29 cellular contexts compared by ENCODE assay signal in genomic region chr6:167744681-167745659, GRCh38.
DNase-seq lines count a peak whose midpoint lies in the region; ATAC-seq and TF ChIP-seq lines count a peak whose summit lies in the region.
"Had no signal": no experiment of that assay in that cellular context is flagged by ENCODE, and none has a peak within 500 bp of the region (broad histone marks: within the 10 kb centered on the region; RNA-seq: fewer than 3 reads in every experiment).

No MANE protein-coding gene starts in this region.

- CTCF ChIA-PET in activated CD4-positive, alpha-beta memory T cell treated with anti-CD3 and anti-CD28 coated beads for 36 hours (lab: Charles Lee): no interaction called here

- H3K27me3 ChIP-seq in gastroesophageal sphincter: peaks cover 17% of the 10 kb centered on the region
- no peaks in the 10 kb centered on the region for H3K27me3 ChIP-seq in neutrophil
- H3K27me3 ChIP-seq in upper lobe of right lung: no peaks in the 10 kb centered on the region
- H3K27me3 ChIP-seq: right lobe of liver, transverse colon had no signal

- intact Hi-C loops in upper lobe of right lung (cut with DNase I): no loop called here
- intact Hi-C loops in activated CD4-positive, alpha-beta memory T cell treated with anti-CD3 and anti-CD28 coated beads for 36 hours (cut with micrococcal nuclease): no loop called here

- TF ChIP-seq CTCF in gastroesophageal sphincter (IDR thresholded peaks at IDR 0.05) (no peak), neutrophil (IDR thresholded peaks at IDR 0.05) (no peak), upper lobe of right lung (IDR thresholded peaks at IDR 0.05) (no peak), GM13976 (IDR thresholded peaks at IDR 0.05; ENCODE audit: borderline replicate concordance, control extremely low read depth, extremely low read depth, insufficient read depth, missing control alignments) (no peak)

- 66 to 78% methylated on average over 8 to 10 of the region's 16 CpGs for WGBS in gastroesophageal sphincter (ENCODE audit: low coverage in 1 of 2), 2 donors

- H3K4me3 Mint-ChIP-seq in activated CD4-positive, alpha-beta memory T cell treated with anti-CD3 and anti-CD28 coated beads for 36 hours: no peak overlapping the region
- H3K4me3 Mint-ChIP-seq in activated naive CD8-positive, alpha-beta T cell treated with anti-CD3 and anti-CD28 coated beads for 36 hours: no peak overlapping the region
- H3K4me3 Mint-ChIP-seq: activated CD4-positive, alpha-beta T cell treated with anti-CD3 and anti-CD28 coated beads, Interleukin-2, amount 10 ng/mL, durations not matched to agents 7 days and 5 days; activated naive CD8-positive, alpha-beta T cell treated with anti-CD3 and anti-CD28 coated beads, Interleukin-2, amount 10 ng/mL, durations not matched to agents 7 days and 5 days; central memory CD8-positive, alpha-beta T cell; IgD-negative memory B cell; stimulated activated effector memory CD8-positive, alpha-beta T cell treated with anti-CD3 and anti-CD28 coated beads, Interleukin-12 subunit alpha, Interleukin-12 subunit beta, amount 100 ng/mL, for 72 hours; WTC11 had no signal

- peaks cover 4% of the 10 kb centered on the region for H3K27me3 Mint-ChIP-seq in activated CD4-positive, alpha-beta memory T cell treated with anti-CD3 and anti-CD28 coated beads for 36 hours
- peaks cover 3% of the 10 kb centered on the region for H3K27me3 Mint-ChIP-seq in activated naive CD8-positive, alpha-beta T cell treated with anti-CD3 and anti-CD28 coated beads for 36 hours

- H3K27ac ChIP-seq in gastroesophageal sphincter (peak overlapping the region in 2 of 4 donors; percentile 11 to 66), neutrophil (peak overlapping the region; percentile 81), upper lobe of right lung (peak overlapping the region; percentile 24)
- H3K27ac ChIP-seq: C4-2B, right lobe of liver, SK-N-MC had no signal

- H3K27ac Mint-ChIP-seq in activated CD4-positive, alpha-beta memory T cell treated with anti-CD3 and anti-CD28 coated beads for 36 hours: no peak overlapping the region
- H3K27ac Mint-ChIP-seq in activated naive CD8-positive, alpha-beta T cell treated with anti-CD3 and anti-CD28 coated beads for 36 hours: no peak overlapping the region
- H3K27ac Mint-ChIP-seq: activated CD4-positive, alpha-beta T cell treated with anti-CD3 and anti-CD28 coated beads, Interleukin-2, amount 10 ng/mL, durations not matched to agents 7 days and 5 days; activated naive CD8-positive, alpha-beta T cell treated with anti-CD3 and anti-CD28 coated beads, Interleukin-2, amount 10 ng/mL, durations not matched to agents 7 days and 5 days; IgD-negative memory B cell; stimulated activated effector memory CD8-positive, alpha-beta T cell treated with anti-CD3 and anti-CD28 coated beads, Interleukin-12 subunit alpha, Interleukin-12 subunit beta, amount 100 ng/mL, for 72 hours; WTC11 had no signal

- TF ChIP-seq POLR2A in gastroesophageal sphincter (IDR thresholded peaks at IDR 0.05): no peak

- no peaks in the 10 kb centered on the region for H3K4me1 Mint-ChIP-seq in activated CD4-positive, alpha-beta memory T cell treated with anti-CD3 and anti-CD28 coated beads for 36 hours (ENCODE audit: low read depth)
- no peaks in the 10 kb centered on the region for H3K4me1 Mint-ChIP-seq in activated naive CD8-positive, alpha-beta T cell treated with anti-CD3 and anti-CD28 coated beads for 36 hours
- H3K4me1 Mint-ChIP-seq: activated CD4-positive, alpha-beta T cell treated with anti-CD3 and anti-CD28 coated beads, Interleukin-2, amount 10 ng/mL, durations not matched to agents 7 days and 5 days; activated naive CD8-positive, alpha-beta T cell treated with anti-CD3 and anti-CD28 coated beads, Interleukin-2, amount 10 ng/mL, durations not matched to agents 7 days and 5 days; central memory CD8-positive, alpha-beta T cell; IgD-negative memory B cell; stimulated activated effector memory CD8-positive, alpha-beta T cell treated with anti-CD3 and anti-CD28 coated beads, Interleukin-12 subunit alpha, Interleukin-12 subunit beta, amount 100 ng/mL, for 72 hours had no signal

- H3K9me3 ChIP-seq in gastroesophageal sphincter: peaks cover 0 to 10% (median 0%) of the 10 kb centered on the region in 3 donors
- H3K9me3 ChIP-seq in neutrophil: no peaks in the 10 kb centered on the region
- H3K9me3 ChIP-seq in upper lobe of right lung: no peaks in the 10 kb centered on the region
- H3K9me3 ChIP-seq: right lobe of liver, transverse colon had no signal

- in situ Hi-C loops in GM13976 (cut with MboI; ENCODE audit: low sequenced_read_pairs, unreplicated experiment): no loop called here

- no peaks in the 10 kb centered on the region for H3K9me3 Mint-ChIP-seq in activated CD4-positive, alpha-beta memory T cell treated with anti-CD3 and anti-CD28 coated beads for 36 hours
- no peaks in the 10 kb centered on the region for H3K9me3 Mint-ChIP-seq in activated naive CD8-positive, alpha-beta T cell treated with anti-CD3 and anti-CD28 coated beads for 36 hours
- H3K9me3 Mint-ChIP-seq: activated CD4-positive, alpha-beta T cell treated with anti-CD3 and anti-CD28 coated beads, Interleukin-2, amount 10 ng/mL, durations not matched to agents 7 days and 5 days; activated naive CD8-positive, alpha-beta T cell treated with anti-CD3 and anti-CD28 coated beads, Interleukin-2, amount 10 ng/mL, durations not matched to agents 7 days and 5 days; central memory CD8-positive, alpha-beta T cell; stimulated activated effector memory CD8-positive, alpha-beta T cell treated with anti-CD3 and anti-CD28 coated beads, Interleukin-12 subunit alpha, Interleukin-12 subunit beta, amount 100 ng/mL, for 72 hours had no signal

- H3K4me1 ChIP-seq in gastroesophageal sphincter (peaks cover 0 to 16% (median 0%) of the 10 kb centered on the region in 3 donors), neutrophil (ENCODE audit: control insufficient read depth in 1 of 2, insufficient read depth in 1 of 2, low read depth in 1 of 2, low read length in 1 of 2) (peaks cover 32 to 33% of the 10 kb centered on the region in 2 experiments), upper lobe of right lung (no peaks in the 10 kb centered on the region)

- TF ChIP-seq EP300 in gastroesophageal sphincter (IDR thresholded peaks at IDR 0.05): no peak

- POLR2A ChIA-PET in activated CD4-positive, alpha-beta memory T cell treated with anti-CD3 and anti-CD28 coated beads for 36 hours (lab: Charles Lee): no interaction called here

- ATAC-seq in gastroesophageal sphincter (peak; percentile 23), upper lobe of right lung (peak; percentile 13)
- ATAC-seq: esophagus mucosa; right lobe of liver; stimulated activated effector memory CD8-positive, alpha-beta T cell treated with anti-CD3 and anti-CD28 coated beads, Interleukin-12 subunit alpha, Interleukin-12 subunit beta, amount 100 ng/mL, for 72 hours; WTC11 had no signal

- DNase-seq in HuH-7 (ENCODE audit: low spot score) (peak; percentile 65), upper lobe of right lung (no peak), GM13976 (ENCODE audit: low spot score) (no peak)
- DNase-seq in activated CD4-positive, alpha-beta memory T cell treated with anti-CD3 and anti-CD28 coated beads for 36 hours: no peak
- no peak for DNase-seq in activated naive CD8-positive, alpha-beta T cell treated with anti-CD3 and anti-CD28 coated beads for 36 hours
- DNase-seq: activated CD4-positive, alpha-beta T cell treated with anti-CD3 and anti-CD28 coated beads, Interleukin-2, amount 10 ng/mL, durations not matched to agents 7 days and 5 days; activated gamma-delta T cell; activated naive CD8-positive, alpha-beta T cell treated with anti-CD3 and anti-CD28 coated beads, Interleukin-2, amount 10 ng/mL, durations not matched to agents 7 days and 5 days; activated T-cell treated with anti-CD3 and anti-CD28 coated beads, Interleukin-2, amount 50 U/mL, for 1 hour; COR-L47; dermis blood vessel endothelial cell; foreskin fibroblast; NCI-H146; NCI-H446 treated with DMSO at 0.1 percent for 48 hours; NCI-H774; stimulated activated CD4-positive, alpha-beta T cell treated with anti-CD3 and anti-CD28 coated beads, Interleukin-15, amount 100 ng/mL, for 24 hours; T-helper 1 cell; transverse colon had no signal

- H3K4me3 ChIP-seq in gastroesophageal sphincter: no peak overlapping the region
- H3K4me3 ChIP-seq in neutrophil (ENCODE audit: low read depth in 1 of 2, low read length in 1 of 2): peak overlapping the region; percentile 18 to 28
- H3K4me3 ChIP-seq in upper lobe of right lung: no peak overlapping the region
- H3K4me3 ChIP-seq: heart left ventricle, right lobe of liver, SK-N-MC, transverse colon had no signal

- H3K36me3 ChIP-seq in gastroesophageal sphincter (no peaks in the 10 kb centered on the region), neutrophil (no peaks in the 10 kb centered on the region), upper lobe of right lung (no peaks in the 10 kb centered on the region)
- H3K36me3 ChIP-seq: heart left ventricle, right lobe of liver, transverse colon had no signal

- no peaks in the 10 kb centered on the region for H3K36me3 Mint-ChIP-seq in activated CD4-positive, alpha-beta memory T cell treated with anti-CD3 and anti-CD28 coated beads for 36 hours
- no peaks in the 10 kb centered on the region for H3K36me3 Mint-ChIP-seq in activated naive CD8-positive, alpha-beta T cell treated with anti-CD3 and anti-CD28 coated beads for 36 hours
- H3K36me3 Mint-ChIP-seq: activated naive CD8-positive, alpha-beta T cell treated with anti-CD3 and anti-CD28 coated beads, Interleukin-2, amount 10 ng/mL, durations not matched to agents 7 days and 5 days; IgD-negative memory B cell; stimulated activated effector memory CD8-positive, alpha-beta T cell treated with anti-CD3 and anti-CD28 coated beads, Interleukin-12 subunit alpha, Interleukin-12 subunit beta, amount 100 ng/mL, for 72 hours; WTC11 had no signal

Comparison
In these comparisons a context has a peak if more than half of its experiments do, and no peak if none do; other contexts are left out.
1. H3K4me3 ChIP-seq: peak in neutrophil (2 of 2); none in gastroesophageal sphincter (0 of 2) and upper lobe of right lung (single experiment).